37 cellular contexts compared by ENCODE assay signal in the genomic region with DNA sequence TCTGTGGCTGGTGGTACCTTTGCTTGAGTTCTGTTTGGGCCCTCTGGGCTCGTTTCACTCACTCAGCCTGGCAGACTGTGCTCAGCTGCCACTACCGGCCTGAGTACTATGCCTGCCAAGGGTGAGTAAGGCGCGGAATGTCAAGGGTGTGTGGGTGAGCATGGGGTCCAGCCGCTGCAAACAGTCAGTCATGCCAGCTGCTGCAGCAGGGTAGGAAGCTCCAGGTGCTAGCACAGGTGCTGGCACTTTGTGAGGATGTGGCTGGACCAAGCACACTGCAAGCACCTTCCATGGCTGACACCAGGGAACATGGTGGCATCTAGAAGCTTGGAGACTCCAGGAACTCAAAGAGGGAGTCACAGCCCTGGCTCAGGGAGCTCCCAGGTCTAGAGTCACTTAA.
"Had no signal": no experiment of that assay in that cellular context is flagged by ENCODE, and none has a peak within 500 bp of the region (broad histone marks: within the 10 kb centered on the region; RNA-seq: fewer than 3 reads in every experiment).

No MANE protein-coding gene starts in this region.

- H3K4me1 Mint-ChIP-seq: activated B cell treated with CpG ODN at 0.5 μM for 24 hours; activated CD4-positive, alpha-beta T cell treated with anti-CD3 and anti-CD28 coated beads, Interleukin-2, amount 10 ng/mL, durations not matched to agents 24 days and 14 days; activated naive CD4-positive, alpha-beta T cell treated with anti-CD3 and anti-CD28 coated beads, Interleukin-2, amount 10 ng/mL, durations not matched to agents 7 days and 5 days; activated naive CD4-positive, alpha-beta T cell treated with anti-CD3 and anti-CD28 coated beads, Interleukin-2, amount 50 U/mL, for 24 hours; activated naive CD8-positive, alpha-beta T cell treated with anti-CD3 and anti-CD28 coated beads, Interleukin-2, amount 10 ng/mL, durations not matched to agents 7 days and 5 days; activated naive CD8-positive, alpha-beta T cell treated with anti-CD3 and anti-CD28 coated beads, Interleukin-2, amount 50 U/mL, for 24 hours; activated T-helper 17 cell treated with anti-CD3 and anti-CD28 coated beads, Interleukin-2, amount 50 U/mL, for 72 hours; brain; central memory CD8-positive, alpha-beta T cell had no signal

- H3K9me3 ChIP-seq: ascending aorta had no signal

- H3K27ac Mint-ChIP-seq: activated B cell treated with CpG ODN at 0.5 μM for 24 hours; activated CD4-positive, alpha-beta memory T cell treated with anti-CD3 and anti-CD28 coated beads for 36 hours; activated CD4-positive, alpha-beta T cell treated with anti-CD3 and anti-CD28 coated beads, Interleukin-2, amount 10 ng/mL, durations not matched to agents 24 days and 14 days; activated CD8-positive, alpha-beta T cell treated with anti-CD3 and anti-CD28 coated beads for 36 hours; activated naive CD4-positive, alpha-beta T cell treated with anti-CD3 and anti-CD28 coated beads, Interleukin-2, amount 10 ng/mL, durations not matched to agents 7 days and 5 days; activated naive CD4-positive, alpha-beta T cell treated with anti-CD3 and anti-CD28 coated beads, Interleukin-2, amount 50 U/mL, for 24 hours; activated naive CD8-positive, alpha-beta T cell; activated naive CD8-positive, alpha-beta T cell treated with anti-CD3 and anti-CD28 coated beads, Interleukin-2, amount 10 ng/mL, durations not matched to agents 7 days and 5 days; activated naive CD8-positive, alpha-beta T cell treated with anti-CD3 and anti-CD28 coated beads, Interleukin-2, amount 50 U/mL, for 24 hours; activated T-cell treated with anti-CD3 and anti-CD28 coated beads, Interleukin-2, amount 50 U/mL, for 72 hours; activated T-helper 1 cell treated with anti-CD3 and anti-CD28 coated beads, Interleukin-12 subunit alpha, Interleukin-12 subunit beta, Interleukin-2, Interleukin-4 antibody, amounts not matched to agents 30 ng/mL and 10 ng/mL and 1 ng/mL, durations not matched to agents 14 hours and 24 hours and 36 hours; activated T-helper 17 cell treated with anti-CD3 and anti-CD28 coated beads, Interleukin-2, amount 50 U/mL, for 72 hours; brain; T-helper 1 cell treated with Interleukin-12 subunit alpha and Interleukin-12 subunit beta and Interleukin-4 antibody, amounts not matched to agents 30 μg/mL and 1 μg/mL, for 36 hours; T-helper 2 cell treated with Interferon-gamma antibody and Interleukin-4, amounts not matched to agents 5 μg/mL and 100 μg/mL, for 36 hours had no signal

- H3K4me3 Mint-ChIP-seq: activated B cell treated with CpG ODN at 0.5 μM for 24 hours; activated CD4-positive, alpha-beta memory T cell treated with anti-CD3 and anti-CD28 coated beads for 36 hours; activated CD4-positive, alpha-beta T cell treated with anti-CD3 and anti-CD28 coated beads, Interleukin-2, amount 10 ng/mL, durations not matched to agents 24 days and 14 days; activated CD8-positive, alpha-beta T cell treated with anti-CD3 and anti-CD28 coated beads for 36 hours; activated naive CD4-positive, alpha-beta T cell treated with anti-CD3 and anti-CD28 coated beads, Interleukin-2, amount 10 ng/mL, durations not matched to agents 7 days and 5 days; activated naive CD4-positive, alpha-beta T cell treated with anti-CD3 and anti-CD28 coated beads, Interleukin-2, amount 50 U/mL, for 24 hours; activated naive CD8-positive, alpha-beta T cell; activated naive CD8-positive, alpha-beta T cell treated with anti-CD3 and anti-CD28 coated beads, Interleukin-2, amount 10 ng/mL, durations not matched to agents 7 days and 5 days; activated naive CD8-positive, alpha-beta T cell treated with anti-CD3 and anti-CD28 coated beads, Interleukin-2, amount 50 U/mL, for 24 hours; activated T-cell treated with anti-CD3 and anti-CD28 coated beads, Interleukin-2, amount 50 U/mL, for 4 hours; activated T-cell treated with anti-CD3 and anti-CD28 coated beads, Interleukin-2, amount 50 U/mL, for 72 hours; activated T-helper 1 cell treated with anti-CD3 and anti-CD28 coated beads, Interleukin-12 subunit alpha, Interleukin-12 subunit beta, Interleukin-2, Interleukin-4 antibody, amounts not matched to agents 30 ng/mL and 10 ng/mL and 1 ng/mL, durations not matched to agents 14 hours and 24 hours and 36 hours; activated T-helper 17 cell treated with anti-CD3 and anti-CD28 coated beads, Interleukin-2, amount 50 U/mL, for 72 hours; brain; central memory CD8-positive, alpha-beta T cell; T-helper 1 cell treated with Interleukin-12 subunit alpha and Interleukin-12 subunit beta and Interleukin-4 antibody, amounts not matched to agents 30 μg/mL and 1 μg/mL, for 36 hours; T-helper 2 cell treated with Interferon-gamma antibody and Interleukin-4, amounts not matched to agents 5 μg/mL and 100 μg/mL, for 36 hours had no signal

- H3K27me3 Mint-ChIP-seq: activated B cell treated with CpG ODN at 0.5 μM for 24 hours; activated CD4-positive, alpha-beta memory T cell treated with anti-CD3 and anti-CD28 coated beads for 36 hours; activated CD4-positive, alpha-beta T cell treated with anti-CD3 and anti-CD28 coated beads, Interleukin-2, amount 10 ng/mL, durations not matched to agents 24 days and 14 days; activated CD8-positive, alpha-beta T cell treated with anti-CD3 and anti-CD28 coated beads for 36 hours; activated naive CD4-positive, alpha-beta T cell treated with anti-CD3 and anti-CD28 coated beads, Interleukin-2, amount 10 ng/mL, durations not matched to agents 7 days and 5 days; activated naive CD4-positive, alpha-beta T cell treated with anti-CD3 and anti-CD28 coated beads, Interleukin-2, amount 50 U/mL, for 24 hours; activated naive CD8-positive, alpha-beta T cell treated with anti-CD3 and anti-CD28 coated beads, Interleukin-2, amount 10 ng/mL, durations not matched to agents 7 days and 5 days; activated T-helper 17 cell treated with anti-CD3 and anti-CD28 coated beads, Interleukin-2, amount 50 U/mL, for 72 hours; brain; central memory CD8-positive, alpha-beta T cell had no signal

- H3K4me3 ChIP-seq: ascending aorta, cardiac muscle cell had no signal

- H3K27ac ChIP-seq: ascending aorta, cardiac muscle cell, VCaP had no signal

- H3K36me3 Mint-ChIP-seq: activated CD4-positive, alpha-beta memory T cell treated with anti-CD3 and anti-CD28 coated beads for 36 hours; activated naive CD4-positive, alpha-beta T cell treated with anti-CD3 and anti-CD28 coated beads, Interleukin-2, amount 10 ng/mL, durations not matched to agents 7 days and 5 days; activated naive CD4-positive, alpha-beta T cell treated with anti-CD3 and anti-CD28 coated beads, Interleukin-2, amount 50 U/mL, for 24 hours; activated naive CD8-positive, alpha-beta T cell; activated naive CD8-positive, alpha-beta T cell treated with anti-CD3 and anti-CD28 coated beads, Interleukin-2, amount 10 ng/mL, durations not matched to agents 7 days and 5 days; brain had no signal

- H3K27me3 ChIP-seq: ascending aorta, cardiac muscle cell had no signal

- ATAC-seq: activated CD8-positive, alpha-beta T cell treated with anti-CD3 and anti-CD28 coated beads for 36 hours; activated naive CD8-positive, alpha-beta T cell treated with anti-CD3 and anti-CD28 coated beads, Interleukin-2, amount 50 U/mL, for 24 hours; activated T-cell treated with anti-CD3 and anti-CD28 coated beads, Interleukin-2, amount 50 U/mL, for 4 hours; activated T-cell treated with anti-CD3 and anti-CD28 coated beads, Interleukin-2, amount 50 U/mL, for 72 hours; activated T-helper 17 cell treated with anti-CD3 and anti-CD28 coated beads, Interleukin-2, amount 50 U/mL, for 72 hours had no signal

- DNase-seq: activated B cell treated with CpG ODN at 0.5 μM for 24 hours; activated CD4-positive, alpha-beta memory T cell treated with anti-CD3 and anti-CD28 coated beads for 36 hours; activated CD4-positive, alpha-beta T cell treated with anti-CD3 and anti-CD28 coated beads for 4 hours; activated CD4-positive, alpha-beta T cell treated with anti-CD3 and anti-CD28 coated beads, Interleukin-2, amount 10 ng/mL, durations not matched to agents 24 days and 14 days; activated CD4-positive, alpha-beta T cell treated with anti-CD3 and anti-CD28 coated beads, Interleukin-2, amount 50 U/mL, for 1 hour; activated CD4-positive, alpha-beta T cell treated with anti-CD3 and anti-CD28 coated beads, Interleukin-2, amount 50 U/mL, for 4 hours; activated CD4-positive, CD25-positive, alpha-beta regulatory T cell treated with anti-CD3 and anti-CD28 coated beads, Interleukin-2, amount 50 U/mL, for 72 hours; activated CD8-positive, alpha-beta memory T cell treated with anti-CD3 and anti-CD28 coated beads, Interleukin-2, amount 50 U/mL, for 4 hours; activated CD8-positive, alpha-beta T cell treated with anti-CD3 and anti-CD28 coated beads for 36 hours; activated effector memory CD4-positive, alpha-beta T cell treated with anti-CD3 and anti-CD28 coated beads, Interleukin-2, amount 50 U/mL, for 16 hours; activated gamma-delta T cell treated with Interleukin-2 at 50 U/mL for 16 hours; activated naive CD4-positive, alpha-beta T cell; activated naive CD4-positive, alpha-beta T cell treated with anti-CD3 and anti-CD28 coated beads, Interleukin-2, amount 10 ng/mL, durations not matched to agents 7 days and 5 days; activated naive CD8-positive, alpha-beta T cell treated with anti-CD3 and anti-CD28 coated beads, Interleukin-2, amount 10 ng/mL, durations not matched to agents 7 days and 5 days; activated naive CD8-positive, alpha-beta T cell treated with anti-CD3 and anti-CD28 coated beads, Interleukin-2, amount 50 U/mL, for 24 hours; activated T-cell treated with anti-CD3 and anti-CD28 coated beads for 4 hours; activated T-cell treated with anti-CD3 and anti-CD28 coated beads, Interleukin-2, amount 50 U/mL, for 1 hour; activated T-cell treated with anti-CD3 and anti-CD28 coated beads, Interleukin-2, amount 50 U/mL, for 4 hours; activated T-cell treated with anti-CD3 and anti-CD28 coated beads, Interleukin-2, amount 50 U/mL, for 72 hours; amygdala; anterior cingulate cortex; caudate nucleus; cerebellar nuclear complex; T-helper 1 cell; T-helper 2 cell; T-helper 9 cell had no signal

- H3K4me1 ChIP-seq: ascending aorta had no signal

- H3K36me3 ChIP-seq: ascending aorta, cardiac muscle cell had no signal

- H3K9me3 Mint-ChIP-seq: activated B cell treated with CpG ODN at 0.5 μM for 24 hours; activated CD4-positive, alpha-beta memory T cell treated with anti-CD3 and anti-CD28 coated beads for 36 hours; activated CD4-positive, alpha-beta T cell treated with anti-CD3 and anti-CD28 coated beads, Interleukin-2, amount 10 ng/mL, durations not matched to agents 24 days and 14 days; activated CD8-positive, alpha-beta T cell treated with anti-CD3 and anti-CD28 coated beads for 36 hours; activated naive CD4-positive, alpha-beta T cell treated with anti-CD3 and anti-CD28 coated beads, Interleukin-2, amount 10 ng/mL, durations not matched to agents 7 days and 5 days; activated naive CD4-positive, alpha-beta T cell treated with anti-CD3 and anti-CD28 coated beads, Interleukin-2, amount 50 U/mL, for 24 hours; activated naive CD8-positive, alpha-beta T cell treated with anti-CD3 and anti-CD28 coated beads, Interleukin-2, amount 50 U/mL, for 24 hours; activated T-cell treated with anti-CD3 and anti-CD28 coated beads, Interleukin-2, amount 50 U/mL, for 4 hours; activated T-cell treated with anti-CD3 and anti-CD28 coated beads, Interleukin-2, amount 50 U/mL, for 72 hours; activated T-helper 1 cell treated with anti-CD3 and anti-CD28 coated beads, Interleukin-12 subunit alpha, Interleukin-12 subunit beta, Interleukin-2, Interleukin-4 antibody, amounts not matched to agents 30 ng/mL and 10 ng/mL and 1 ng/mL, durations not matched to agents 14 hours and 24 hours and 36 hours; activated T-helper 17 cell treated with anti-CD3 and anti-CD28 coated beads, Interleukin-2, amount 50 U/mL, for 72 hours; T-helper 2 cell treated with Interferon-gamma antibody and Interleukin-4, amounts not matched to agents 5 μg/mL and 100 μg/mL, for 36 hours had no signal
